In genomic region chr11:66003291-66003690, GRCh38 we compare ENCODE assay signal across 9 cellular contexts. TPM values are rescaled to one million over a fixed set of nuclear protein-coding genes. Genes with fewer than 3 reads are reported as not detected.
A peak's percentile ranks its signal among the peaks of the same experiment; 100 is the strongest.
DNase-seq lines count a peak whose midpoint lies in the region; ATAC-seq and TF ChIP-seq lines count a peak whose summit lies in the region.
"Had no signal": no experiment of that assay in that cellular context is flagged by ENCODE, and none has a peak within 500 bp of the region (broad histone marks: within the 10 kb centered on the region; RNA-seq: fewer than 3 reads in every experiment).

No MANE protein-coding gene starts in this region.

- H3K27ac ChIP-seq in heart left ventricle = peak overlapping the region in 9 of 12 donors; percentile 88 to 99 (median 95)
- peak overlapping the region; percentile 95 for H3K27ac ChIP-seq in upper lobe of right lung

- in situ Hi-C loops in astrocyte of the spinal cord (cut with HindIII; ENCODE audit: low sequenced_read_pairs) = no loop called here

- H3K4me3 Mint-ChIP-seq in memory B cell = peak overlapping the region; percentile 95

- WGBS in heart left ventricle, 4 donors = 63 to 74% (median 72%) methylated on average over 6 of the region's 6 CpGs

- no peak for ATAC-seq in heart left ventricle
- no peak for ATAC-seq in Right ventricle myocardium inferior
- no peak for ATAC-seq in memory B cell (ENCODE audit: low read depth)
- ATAC-seq in upper lobe of right lung = no peak

- H3K36me3 Mint-ChIP-seq in memory B cell = peaks cover 16% of the 10 kb centered on the region

- peaks cover 14% of the 10 kb centered on the region for H3K4me1 Mint-ChIP-seq in memory B cell

- peak overlapping the region; percentile 99 for H3K27ac Mint-ChIP-seq in memory B cell

- no peaks in the 10 kb centered on the region for H3K9me3 ChIP-seq in heart left ventricle
- H3K9me3 ChIP-seq in upper lobe of right lung = no peaks in the 10 kb centered on the region

- no peaks in the 10 kb centered on the region for H3K9me3 Mint-ChIP-seq in memory B cell

- TF ChIP-seq CTCF in heart left ventricle (IDR thresholded peaks at IDR 0.05) (no peak), astrocyte of the spinal cord (IDR thresholded peaks at IDR 0.05; ENCODE audit: low read depth, low read length) (no peak), upper lobe of right lung (IDR thresholded peaks at IDR 0.05) (no peak)

- H3K27me3 ChIP-seq in heart left ventricle (no peaks in the 10 kb centered on the region), upper lobe of right lung (no peaks in the 10 kb centered on the region)

- TF ChIP-seq POLR2A in heart left ventricle (IDR thresholded peaks at IDR 0.05) = no peak

- no peaks in the 10 kb centered on the region for H3K27me3 Mint-ChIP-seq in memory B cell

- H3K36me3 ChIP-seq in heart left ventricle (peaks cover 0 to 50% (median 42%) of the 10 kb centered on the region in 9 donors), upper lobe of right lung (peaks cover 40% of the 10 kb centered on the region)

- DNase-seq in heart left ventricle (no peak), Right ventricle myocardium inferior (ENCODE audit: missing footprints) (no peak), astrocyte of the spinal cord (ENCODE audit: low read depth, low spot score) (no peak), memory B cell (ENCODE audit: low spot score in 2 of 2) (no peak), upper lobe of right lung (no peak), foreskin melanocyte (no peak), NCI-H1092 (lab: John Stamatoyannopoulos, UW) (no peak), T-helper 9 cell (no peak)
- DNase-seq: NCI-H1694 had no signal

- H3K4me3 ChIP-seq in heart left ventricle = peak overlapping the region in 10 of 12 donors; percentile 77 to 98 (median 85)
- peak overlapping the region; percentile 83 for H3K4me3 ChIP-seq in astrocyte of the spinal cord (ENCODE audit: low read depth, low read length)
- peak overlapping the region; percentile 98 for H3K4me3 ChIP-seq in upper lobe of right lung

- peaks cover 3 to 30% (median 24%) of the 10 kb centered on the region in 12 donors for H3K4me1 ChIP-seq in heart left ventricle
- H3K4me1 ChIP-seq in upper lobe of right lung = peaks cover 21% of the 10 kb centered on the region

- intact Hi-C loops in heart left ventricle (cut with DNase I) (loop anchor here in 4 of 10 donors (5.0 kb wide), 2 partner anchors 41 to 116 kb away; partner anchors contain the start of genes FIBP (in 2 of the 4) and SART1 (in 2 of the 4)), Right ventricle myocardium inferior (cut with DNase I) (no loop called here), upper lobe of right lung (cut with DNase I) (no loop called here)

RNA-seq across cellular contexts. Expression of gene BANF1, which starts 1.0 kb away (rescaled TPM):
- total RNA-seq in heart left ventricle = 100 to 1,000 TPM in 7 of 9 donors, 10 to 100 TPM in 2; 68.7 to 227 (median 187) TPM
- 100 to 1,000 TPM; 220 to 345 TPM for polyA plus RNA-seq in heart left ventricle
- 248 TPM for total RNA-seq in Right ventricle myocardium inferior
- total RNA-seq in upper lobe of right lung = 167 TPM

RNA-seq across cellular contexts. Expression of gene EIF1AD, which starts 1.3 kb away (rescaled TPM):
- total RNA-seq in heart left ventricle (10 to 100 TPM; 13.0 to 25.2 (median 20.7) TPM), Right ventricle myocardium inferior (18.0 TPM), upper lobe of right lung (32.6 TPM)
- 10 to 100 TPM; 12.9 to 44.0 TPM for polyA plus RNA-seq in heart left ventricle

RNA-seq across cellular contexts. Expression of gene CST6, which starts 8.5 kb away (rescaled TPM):
- total RNA-seq in heart left ventricle (1 to 10 TPM in 3 of 9 donors, under 1 TPM in 1, not detected in 5; 0.87 to 8.3 (median 2.3) TPM), Right ventricle myocardium inferior (not detected), upper lobe of right lung (23.7 TPM)
- polyA plus RNA-seq in heart left ventricle = 1 to 10 TPM in 1 of 2 donors, not detected in 1; 6.3 TPM

RNA-seq across cellular contexts. Expression of gene CATSPER1, which starts 23.0 kb away (rescaled TPM):
- total RNA-seq in heart left ventricle (under 1 TPM in 2 of 9 donors, not detected in 7; 0.35 to 0.91 TPM), Right ventricle myocardium inferior (not detected), upper lobe of right lung (3.4 TPM)
- polyA plus RNA-seq in heart left ventricle = under 1 TPM in 1 of 2 donors, not detected in 1; 0.12 TPM

RNA-seq across cellular contexts. Expression of gene SART1, which starts 41.8 kb away (rescaled TPM):
- total RNA-seq in heart left ventricle = 10 to 100 TPM; 21.6 to 57.2 (median 31.1) TPM
- polyA plus RNA-seq in heart left ventricle = 10 to 100 TPM; 40.4 to 70.1 TPM
- 29.9 TPM for total RNA-seq in Right ventricle myocardium inferior
- total RNA-seq in upper lobe of right lung = 53.3 TPM
